Comparison of ENCODE assay signal across 2 cellular contexts in the genomic region with DNA sequence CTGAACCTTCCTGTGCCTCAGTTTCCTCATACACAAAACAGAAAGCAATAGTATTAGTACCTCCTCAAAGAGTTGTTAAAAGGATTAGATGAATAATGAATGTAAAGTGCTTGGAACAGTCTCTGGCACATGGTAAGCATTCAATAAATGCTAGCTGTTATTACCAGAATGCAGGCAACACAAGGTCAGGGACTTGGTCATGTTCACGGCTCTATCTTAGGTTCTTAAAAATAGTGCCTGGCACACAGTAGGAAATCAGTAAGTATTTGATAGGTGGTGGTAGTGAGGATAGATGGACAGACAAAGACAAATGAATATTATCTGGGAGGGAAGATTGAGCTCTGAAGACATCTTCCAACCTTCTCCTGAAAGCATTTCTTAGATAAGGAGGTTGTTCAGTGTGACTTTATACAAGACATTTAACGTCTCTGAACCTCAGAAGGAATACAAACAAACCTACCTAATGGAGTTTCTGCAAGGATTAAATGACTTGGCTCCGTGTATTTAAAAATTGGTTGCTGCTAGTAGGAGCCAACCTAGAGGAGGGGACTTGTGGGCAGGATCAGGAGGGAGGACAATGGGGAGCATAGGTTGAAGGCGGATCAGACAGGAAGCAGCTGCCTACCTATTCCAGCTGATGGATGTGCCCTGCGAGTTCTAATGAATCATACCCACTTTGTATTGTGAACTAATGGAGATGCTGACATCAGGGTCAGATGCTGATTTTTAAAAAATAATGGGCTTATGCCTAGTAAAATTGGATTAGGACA.
TF ChIP-seq lines count a peak whose summit lies in the region.

No MANE protein-coding gene starts in this region.

TF ChIP-seq in HCT116, 20 proteins besides CTCF, POLR2A, EP300 and RAD21:
- TF ChIP-seq FOSL1 (IDR thresholded peaks at IDR 0.05; ENCODE audit: low read depth) (no peak), EZH2phosphoT487 (IDR thresholded peaks at IDR 0.05; ENCODE audit: borderline replicate concordance) (no peak), EGR1 (IDR thresholded peaks at IDR 0.05; ENCODE audit: low read depth) (no peak), CBX3 (IDR thresholded peaks at IDR 0.05; ENCODE audit: low read depth) (no peak), ZNF274 (IDR thresholded peaks at IDR 0.05; ENCODE audit: low read depth, low read length) (no peak), EZH2 (IDR thresholded peaks at IDR 0.05) (no peak), SRF (IDR thresholded peaks at IDR 0.05; ENCODE audit: low read depth) (no peak), TCF7L2 (IDR thresholded peaks at IDR 0.05; ENCODE audit: borderline replicate concordance, extremely low read depth, insufficient read depth, insufficient read length) (no peak), ZFX (IDR thresholded peaks at IDR 0.05) (no peak), YY1 (IDR thresholded peaks at IDR 0.05; ENCODE audit: extremely low read depth, insufficient replicate concordance, low read depth, low read length) (no peak)
- TF ChIP-seq, protein P1, sequence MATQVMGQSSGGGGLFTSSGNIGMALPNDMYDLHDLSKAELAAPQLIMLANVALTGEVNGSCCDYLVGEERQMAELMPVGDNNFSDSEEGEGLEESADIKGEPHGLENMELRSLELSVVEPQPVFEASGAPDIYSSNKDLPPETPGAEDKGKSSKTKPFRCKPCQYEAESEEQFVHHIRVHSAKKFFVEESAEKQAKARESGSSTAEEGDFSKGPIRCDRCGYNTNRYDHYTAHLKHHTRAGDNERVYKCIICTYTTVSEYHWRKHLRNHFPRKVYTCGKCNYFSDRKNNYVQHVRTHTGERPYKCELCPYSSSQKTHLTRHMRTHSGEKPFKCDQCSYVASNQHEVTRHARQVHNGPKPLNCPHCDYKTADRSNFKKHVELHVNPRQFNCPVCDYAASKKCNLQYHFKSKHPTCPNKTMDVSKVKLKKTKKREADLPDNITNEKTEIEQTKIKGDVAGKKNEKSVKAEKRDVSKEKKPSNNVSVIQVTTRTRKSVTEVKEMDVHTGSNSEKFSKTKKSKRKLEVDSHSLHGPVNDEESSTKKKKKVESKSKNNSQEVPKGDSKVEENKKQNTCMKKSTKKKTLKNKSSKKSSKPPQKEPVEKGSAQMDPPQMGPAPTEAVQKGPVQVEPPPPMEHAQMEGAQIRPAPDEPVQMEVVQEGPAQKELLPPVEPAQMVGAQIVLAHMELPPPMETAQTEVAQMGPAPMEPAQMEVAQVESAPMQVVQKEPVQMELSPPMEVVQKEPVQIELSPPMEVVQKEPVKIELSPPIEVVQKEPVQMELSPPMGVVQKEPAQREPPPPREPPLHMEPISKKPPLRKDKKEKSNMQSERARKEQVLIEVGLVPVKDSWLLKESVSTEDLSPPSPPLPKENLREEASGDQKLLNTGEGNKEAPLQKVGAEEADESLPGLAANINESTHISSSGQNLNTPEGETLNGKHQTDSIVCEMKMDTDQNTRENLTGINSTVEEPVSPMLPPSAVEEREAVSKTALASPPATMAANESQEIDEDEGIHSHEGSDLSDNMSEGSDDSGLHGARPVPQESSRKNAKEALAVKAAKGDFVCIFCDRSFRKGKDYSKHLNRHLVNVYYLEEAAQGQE (IDR thresholded peaks at IDR 0.05; ENCODE audit: low read depth), result no peak
- TF ChIP-seq, protein P2, sequence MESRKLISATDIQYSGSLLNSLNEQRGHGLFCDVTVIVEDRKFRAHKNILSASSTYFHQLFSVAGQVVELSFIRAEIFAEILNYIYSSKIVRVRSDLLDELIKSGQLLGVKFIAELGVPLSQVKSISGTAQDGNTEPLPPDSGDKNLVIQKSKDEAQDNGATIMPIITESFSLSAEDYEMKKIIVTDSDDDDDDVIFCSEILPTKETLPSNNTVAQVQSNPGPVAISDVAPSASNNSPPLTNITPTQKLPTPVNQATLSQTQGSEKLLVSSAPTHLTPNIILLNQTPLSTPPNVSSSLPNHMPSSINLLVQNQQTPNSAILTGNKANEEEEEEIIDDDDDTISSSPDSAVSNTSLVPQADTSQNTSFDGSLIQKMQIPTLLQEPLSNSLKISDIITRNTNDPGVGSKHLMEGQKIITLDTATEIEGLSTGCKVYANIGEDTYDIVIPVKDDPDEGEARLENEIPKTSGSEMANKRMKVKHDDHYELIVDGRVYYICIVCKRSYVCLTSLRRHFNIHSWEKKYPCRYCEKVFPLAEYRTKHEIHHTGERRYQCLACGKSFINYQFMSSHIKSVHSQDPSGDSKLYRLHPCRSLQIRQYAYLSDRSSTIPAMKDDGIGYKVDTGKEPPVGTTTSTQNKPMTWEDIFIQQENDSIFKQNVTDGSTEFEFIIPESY (IDR thresholded peaks at IDR 0.05; ENCODE audit: extremely low read depth, insufficient replicate concordance, low read length), result no peak

TF ChIP-seq in H1, 55 proteins besides CTCF, POLR2A, EP300 and RAD21:
- TF ChIP-seq SP4 (IDR thresholded peaks at IDR 0.05; ENCODE audit: low read length), result no peak
- TF ChIP-seq JUND (IDR thresholded peaks at IDR 0.05; ENCODE audit: low read length), result no peak
